Comparison of ENCODE assay signal across 1 cellular context in the genomic region with DNA sequence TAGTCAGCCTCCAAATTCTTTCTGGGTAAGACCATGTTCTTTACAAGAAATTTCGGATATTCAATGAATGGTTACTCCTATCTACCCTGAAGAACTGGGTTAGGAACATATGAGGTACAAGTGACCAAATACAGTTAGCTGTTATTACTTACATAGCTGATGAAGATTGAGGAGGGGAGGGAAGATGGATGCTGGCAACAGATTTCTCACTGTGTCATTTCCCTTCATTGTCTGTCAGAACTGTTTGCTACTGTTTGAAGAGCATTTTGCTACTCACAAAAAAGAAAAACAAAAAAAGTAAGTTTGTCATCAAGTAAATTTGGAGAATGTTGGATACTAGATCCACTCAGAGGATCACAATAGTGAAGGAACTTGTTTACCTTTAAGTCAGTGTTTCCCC.
TF ChIP-seq lines count a peak whose summit lies in the region.

No MANE protein-coding gene starts in this region.

TF ChIP-seq in K562, 482 proteins besides CTCF, POLR2A, EP300 and RAD21:
- no peak for TF ChIP-seq LCOR (CRISPR knock-in tag; IDR thresholded peaks at IDR 0.05)
- no peak for TF ChIP-seq TFAM (CRISPR knock-in tag; conservative IDR thresholded peaks at IDR 0.05)
- TF ChIP-seq SIX5 (IDR thresholded peaks at IDR 0.05; ENCODE audit: borderline replicate concordance in 1 of 2, insufficient read depth in 1 of 2, low read depth in 1 of 2, low read length in 2 of 2), result no peak
- TF ChIP-seq SAFB2 (IDR thresholded peaks at IDR 0.05; ENCODE audit: borderline replicate concordance, low read depth, low read length, severe bottlenecking), result no peak
- TF ChIP-seq ZNF140 (CRISPR knock-in tag; IDR thresholded peaks at IDR 0.05), result no peak
- TF ChIP-seq, protein P1, sequence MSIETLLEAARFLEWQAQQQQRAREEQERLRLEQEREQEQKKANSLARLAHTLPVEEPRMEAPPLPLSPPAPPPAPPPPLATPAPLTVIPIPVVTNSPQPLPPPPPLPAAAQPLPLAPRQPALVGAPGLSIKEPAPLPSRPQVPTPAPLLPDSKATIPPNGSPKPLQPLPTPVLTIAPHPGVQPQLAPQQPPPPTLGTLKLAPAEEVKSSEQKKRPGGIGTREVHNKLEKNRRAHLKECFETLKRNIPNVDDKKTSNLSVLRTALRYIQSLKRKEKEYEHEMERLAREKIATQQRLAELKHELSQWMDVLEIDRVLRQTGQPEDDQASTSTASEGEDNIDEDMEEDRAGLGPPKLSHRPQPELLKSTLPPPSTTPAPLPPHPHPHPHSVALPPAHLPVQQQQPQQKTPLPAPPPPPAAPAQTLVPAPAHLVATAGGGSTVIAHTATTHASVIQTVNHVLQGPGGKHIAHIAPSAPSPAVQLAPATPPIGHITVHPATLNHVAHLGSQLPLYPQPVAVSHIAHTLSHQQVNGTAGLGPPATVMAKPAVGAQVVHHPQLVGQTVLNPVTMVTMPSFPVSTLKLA (conservative IDR thresholded peaks at IDR 0.05), result no peak
- TF ChIP-seq SAP30 (IDR thresholded peaks at IDR 0.05; ENCODE audit: borderline replicate concordance, insufficient read depth, low read depth, low read length, poor library complexity, severe bottlenecking), result no peak
TF ChIP-seq in K562: peak in this region for 0.
